In the genomic region with DNA sequence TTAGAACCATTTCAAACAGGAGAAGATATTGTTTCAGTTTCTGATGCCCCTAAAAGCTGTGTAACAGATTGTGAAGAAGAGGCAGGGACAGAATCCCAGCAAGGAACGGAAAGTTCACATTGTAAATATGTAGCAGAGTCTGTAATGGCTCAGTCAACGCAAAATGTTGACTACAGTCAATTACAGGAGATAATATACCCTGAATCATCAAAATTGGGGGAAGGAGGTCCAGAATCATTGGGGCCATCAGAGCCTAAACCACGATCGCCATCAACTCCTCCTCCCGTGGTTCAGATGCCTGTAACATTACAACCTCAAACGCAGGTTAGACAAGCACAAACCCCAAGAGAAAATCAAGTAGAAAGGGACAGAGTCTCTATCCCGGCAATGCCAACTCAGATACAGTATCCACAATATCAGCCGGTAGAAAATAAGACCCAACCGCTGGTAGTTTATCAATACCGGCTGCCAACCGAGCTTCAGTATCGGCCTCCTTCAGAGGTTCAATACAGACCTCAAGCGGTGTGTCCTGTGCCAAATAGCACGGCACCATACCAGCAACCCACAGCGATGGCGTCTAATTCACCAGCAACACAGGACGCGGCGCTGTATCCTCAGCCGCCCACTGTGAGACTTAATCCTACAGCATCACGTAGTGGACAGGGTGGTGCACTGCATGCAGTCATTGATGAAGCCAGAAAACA, we compare ENCODE assay signal across 8 cellular contexts. TPM values are rescaled to one million over a fixed set of nuclear protein-coding genes. Genes with fewer than 3 reads are reported as not detected.
DNase-seq lines count a peak whose midpoint lies in the region; ATAC-seq and TF ChIP-seq lines count a peak whose summit lies in the region.

No MANE protein-coding gene starts in this region.

- H3K4me3 Mint-ChIP-seq in central memory CD8-positive, alpha-beta T cell, result peak overlapping the region; percentile 14

- no peaks in the 10 kb centered on the region for H3K9me3 ChIP-seq in left lung

- no peaks in the 10 kb centered on the region for H3K27me3 Mint-ChIP-seq in central memory CD8-positive, alpha-beta T cell

- DNase-seq in DMS53 treated with DMSO at 0.1 percent for 48 hours (lab: John Stamatoyannopoulos, UW; ENCODE audit: unreplicated experiment) (peak; percentile 31), NCI-H2227 treated with DMSO at 0.1 percent for 48 hours (lab: John Stamatoyannopoulos, UW) (peak; percentile 62), left lung (peak; percentile 79 to 83), 8988T (no peak)
- peak; percentile 69 for DNase-seq in activated CD4-positive, CD25-positive, alpha-beta regulatory T cell treated with anti-CD3 and anti-CD28 coated beads, Interleukin-2, amount 50 U/mL, for 72 hours
- peak; percentile 51 to 61 for DNase-seq in central memory CD8-positive, alpha-beta T cell (ENCODE audit: low spot score in 2 of 2)
- DNase-seq in stimulated activated CD4-positive, alpha-beta T cell treated with anti-CD3 and anti-CD28 coated beads, Interleukin-2, amount 100 ng/mL, for 4 hours (ENCODE audit: low read depth), result peak; percentile 53

- TF ChIP-seq CTCF in left lung (IDR thresholded peaks at IDR 0.05), result peak; percentile 75 to 86

- no peaks in the 10 kb centered on the region for H3K27me3 ChIP-seq in left lung

- ATAC-seq in HG02885 (IDR thresholded peaks at IDR 0.05; ENCODE audit: poor library complexity, unreplicated experiment) (peak; percentile 62), left lung (peak; percentile 99)
- ATAC-seq in central memory CD8-positive, alpha-beta T cell (replicated peaks; ENCODE audit: extremely low read depth, poor library complexity, severe bottlenecking), result peak; percentile 97

- H3K27ac ChIP-seq in left lung, result no peak overlapping the region

- peaks cover 2% of the 10 kb centered on the region for H3K36me3 Mint-ChIP-seq in central memory CD8-positive, alpha-beta T cell (ENCODE audit: insufficient read depth)

- H3K4me3 ChIP-seq in left lung, result no peak overlapping the region

- H3K4me1 Mint-ChIP-seq in central memory CD8-positive, alpha-beta T cell, result peaks cover 10% of the 10 kb centered on the region

- peaks cover 0 to 5% of the 10 kb centered on the region in 2 donors for H3K4me1 ChIP-seq in left lung

- H3K36me3 ChIP-seq in left lung, result no peaks in the 10 kb centered on the region

- H3K9me3 Mint-ChIP-seq in central memory CD8-positive, alpha-beta T cell, result no peaks in the 10 kb centered on the region

- intact Hi-C loops in left lung (cut with DNase I), result no loop called here

- H3K27ac Mint-ChIP-seq in central memory CD8-positive, alpha-beta T cell (ENCODE audit: low read depth), result no peak overlapping the region

RNA-seq across cellular contexts. Expression of a gene that starts 40.8 kb away (rescaled TPM):
- not detected for total RNA-seq in left lung
